18 cellular contexts compared by ENCODE assay signal in the genomic region with DNA sequence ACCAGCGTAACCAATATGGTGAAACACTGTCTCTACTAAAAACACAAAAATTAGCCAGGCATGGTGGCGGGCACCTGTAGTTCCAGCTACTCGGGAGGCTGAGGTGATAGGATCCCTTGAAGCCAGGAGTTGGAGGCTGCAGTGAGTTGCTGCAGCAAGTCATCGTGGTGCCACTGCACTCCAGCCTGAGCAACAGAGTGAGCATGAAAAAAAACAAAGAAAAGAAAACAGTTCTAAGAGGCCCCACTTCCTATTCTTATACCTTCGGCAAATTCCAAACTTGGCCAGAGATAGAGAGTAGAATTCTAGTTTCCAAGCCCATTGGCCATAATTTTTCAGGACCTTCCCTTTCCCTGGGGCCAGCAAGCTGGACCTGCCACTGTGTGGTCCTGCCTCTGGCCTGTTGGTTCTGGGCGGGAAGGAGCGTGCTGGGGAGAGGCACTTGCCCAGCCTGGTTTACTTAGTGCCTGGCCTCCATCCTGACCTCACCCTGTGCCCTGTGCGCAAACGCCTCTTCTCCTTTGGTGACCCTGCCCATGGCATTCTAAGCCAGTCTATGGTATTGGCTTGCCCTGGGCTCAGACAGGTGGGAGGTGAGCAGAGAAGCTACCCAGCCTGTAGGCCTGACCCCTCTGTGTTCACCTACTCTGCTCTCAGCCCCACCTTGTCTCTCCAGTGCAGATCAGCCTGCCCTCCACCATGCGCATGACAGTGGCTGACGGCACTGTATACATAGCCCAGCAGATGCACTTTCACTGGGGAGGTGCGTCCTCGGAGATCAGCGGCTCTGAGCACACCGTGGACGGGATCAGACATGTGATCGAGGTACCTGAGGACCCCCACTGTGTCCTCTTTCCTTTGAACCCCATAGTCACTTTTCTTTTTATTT. TPM values are rescaled to one million over a fixed set of nuclear protein-coding genes. Genes with fewer than 3 reads are reported as not detected.
"Had no signal": no experiment of that assay in that cellular context is flagged by ENCODE, and none has a peak within 500 bp of the region (broad histone marks: within the 10 kb centered on the region; RNA-seq: fewer than 3 reads in every experiment).

No MANE protein-coding gene starts in this region.

- H3K4me3 ChIP-seq: breast epithelium, SK-N-MC, tibial nerve had no signal

- H3K27me3 ChIP-seq: breast epithelium, neutrophil, tibial nerve had no signal

- H3K4me1 ChIP-seq: breast epithelium, tibial nerve had no signal

- H3K4me3 Mint-ChIP-seq: endodermal cell had no signal

- H3K9me3 ChIP-seq: neutrophil had no signal

- H3K9me3 Mint-ChIP-seq: endodermal cell had no signal

- H3K36me3 ChIP-seq: breast epithelium, neutrophil, tibial nerve had no signal

- H3K27ac ChIP-seq: neutrophil, SK-N-MC, tibial nerve had no signal

- DNase-seq: activated naive CD4-positive, alpha-beta T cell treated with Interleukin-2 at 50 U/mL for 16 hours; endodermal cell; erythroblast; hypothalamus; kidney glomerular epithelial cell; mesendoderm; stimulated activated CD4-positive, alpha-beta T cell treated with anti-CD3 and anti-CD28 coated beads, Interleukin-15, amount 100 ng/mL, for 24 hours; stimulated activated CD4-positive, alpha-beta T cell treated with anti-CD3 and anti-CD28 coated beads, Interleukin-4, amount 100 ng/mL, for 24 hours had no signal

- H3K27ac Mint-ChIP-seq: endodermal cell had no signal

- H3K4me1 Mint-ChIP-seq: endodermal cell had no signal

RNA-seq across cellular contexts. Expression of a gene that starts 11.0 kb away (rescaled TPM):
- total RNA-seq: aorta, breast epithelium, cerebellum, dermis microvascular lymphatic vessel endothelial cell, endodermal cell, glomerular endothelial cell, liver, skeletal muscle tissue, tibial nerve had no signal
- polyA plus RNA-seq: aorta, liver had no signal
